15 cellular contexts compared by ENCODE assay signal in genomic region chr10:95275726-95276366, GRCh38. TPM values are rescaled to one million over a fixed set of nuclear protein-coding genes. Genes with fewer than 3 reads are reported as not detected.
DNase-seq lines count a peak whose midpoint lies in the region; ATAC-seq and TF ChIP-seq lines count a peak whose summit lies in the region.
"Had no signal": no experiment of that assay in that cellular context is flagged by ENCODE, and none has a peak within 500 bp of the region (broad histone marks: within the 10 kb centered on the region; RNA-seq: fewer than 3 reads in every experiment).

No MANE protein-coding gene starts in this region.

- 0 out of 2 replicates have a peak overlapping the region, but pooled peaks have one; percentile 79 for H3K27ac Mint-ChIP-seq in WTC11
- H3K27ac Mint-ChIP-seq: activated T-helper 17 cell treated with anti-CD3 and anti-CD28 coated beads, Interleukin-2, amount 50 U/mL, for 72 hours had no signal

- H3K79me2 ChIP-seq in ACC112 (ENCODE audit: control insufficient read depth, insufficient read depth, low read length, unreplicated experiment) (peaks cover 55% of the 10 kb centered on the region), trophoblast cell (ENCODE audit: control insufficient read depth, insufficient read depth, low read length, poor library complexity) (peaks cover 10% of the 10 kb centered on the region)

- peak overlapping the region; percentile 72 for H3K4ac ChIP-seq in trophoblast cell (ENCODE audit: low read depth, low read length)

- no peak overlapping the region for H3K23ac ChIP-seq in trophoblast cell (ENCODE audit: low read length)

- H2BK5ac ChIP-seq in trophoblast cell (ENCODE audit: low read depth, low read length, poor library complexity): no peak overlapping the region

- TF ChIP-seq CTCF in WTC11 (IDR thresholded peaks at IDR 0.05) (no peak), fibroblast of pulmonary artery (IDR thresholded peaks at IDR 0.05; ENCODE audit: low read length, missing control alignments) (no peak)

- H3K4me3 ChIP-seq in ACC112 (ENCODE audit: low read depth, low read length) (0 out of 2 replicates have a peak overlapping the region, but pooled peaks have one; percentile 5), fibroblast of pulmonary artery (replicated peaks; ENCODE audit: low read depth, low read length) (no peak overlapping the region), trophoblast cell (ENCODE audit: low read depth, low read length) (no peak overlapping the region)
- H3K4me3 ChIP-seq: testis had no signal

- no peak overlapping the region for H3K4me2 ChIP-seq in trophoblast cell (ENCODE audit: low read length)
- H3K4me2 ChIP-seq: KMS-11 had no signal

- H2BK120ac ChIP-seq in trophoblast cell (ENCODE audit: insufficient read depth, low read length, poor library complexity): no peak overlapping the region

- H2AFZ ChIP-seq in ACC112 (ENCODE audit: low read length, unreplicated experiment): no peak overlapping the region
- H2AFZ ChIP-seq in trophoblast cell (ENCODE audit: insufficient read depth, low read length, poor library complexity): no peak overlapping the region

- no peak overlapping the region for H4K8ac ChIP-seq in trophoblast cell (ENCODE audit: low read depth, low read length)

- ATAC-seq in WTC11 (no peak), HG02759 (IDR thresholded peaks at IDR 0.05; ENCODE audit: unreplicated experiment) (no peak), GM21717 (IDR thresholded peaks at IDR 0.05; ENCODE audit: unreplicated experiment) (no peak), GM18502 (IDR thresholded peaks at IDR 0.05; ENCODE audit: poor library complexity, unreplicated experiment) (no peak)
- ATAC-seq: activated T-helper 17 cell treated with anti-CD3 and anti-CD28 coated beads, Interleukin-2, amount 50 U/mL, for 72 hours had no signal

- H2BK12ac ChIP-seq in trophoblast cell (ENCODE audit: low read length): no peak overlapping the region

- H4K91ac ChIP-seq in trophoblast cell (ENCODE audit: low read depth, low read length): no peak overlapping the region

- H3K9me3 Mint-ChIP-seq in WTC11: peaks cover 6% of the 10 kb centered on the region; the same call in 1 of the 2 replicates
- H3K9me3 Mint-ChIP-seq: activated T-helper 17 cell treated with anti-CD3 and anti-CD28 coated beads, Interleukin-2, amount 50 U/mL, for 72 hours had no signal

- no peak overlapping the region for H3K14ac ChIP-seq in trophoblast cell (ENCODE audit: low read length)

- H3K79me1 ChIP-seq in trophoblast cell (ENCODE audit: low read length): peaks cover 2% of the 10 kb centered on the region

- H3K36me3 ChIP-seq in ACC112 (ENCODE audit: insufficient read depth, low read length) (no peaks in the 10 kb centered on the region), trophoblast cell (ENCODE audit: control insufficient read depth in 1 of 2, insufficient read depth in 2 of 2, low read length in 2 of 2) (peaks cover 0 to 4% of the 10 kb centered on the region in 2 experiments)
- H3K36me3 ChIP-seq: neutrophil had no signal

- no peak overlapping the region for H4K12ac ChIP-seq in trophoblast cell (ENCODE audit: low read depth, low read length)

- no peaks in the 10 kb centered on the region for H3K27me3 Mint-ChIP-seq in WTC11 (ENCODE audit: low read depth)
- H3K27me3 Mint-ChIP-seq: activated T-helper 17 cell treated with anti-CD3 and anti-CD28 coated beads, Interleukin-2, amount 50 U/mL, for 72 hours had no signal

- peaks cover 7% of the 10 kb centered on the region for H3K36me3 Mint-ChIP-seq in WTC11

- POLR2A ChIA-PET in WTC11 (lab: Charles Lee): interaction anchor here (0.7 kb wide), 1 partner anchor 19 kb away, joined by 3 read pairs; no protein-coding TSS in a partner anchor

- H2AK5ac ChIP-seq in trophoblast cell (ENCODE audit: low read length): no peak overlapping the region

- CTCF ChIA-PET in WTC11 (lab: Charles Lee): interaction anchor here (0.7 to 2.0 kb wide), 4 partner anchors 28 to 88 kb away, joined by 3 to 8 read pairs (median 3); no protein-coding TSS in a partner anchor

- H3K27ac ChIP-seq in ACC112 (ENCODE audit: low read depth, low read length): peak overlapping the region; percentile 87
- H3K27ac ChIP-seq in trophoblast cell (ENCODE audit: low read depth, low read length): no peak overlapping the region
- H3K27ac ChIP-seq: KMS-11, neutrophil, testis had no signal

- no CpG with 5 or more reads among the region's 1 CpG for WGBS in trophoblast cell (ENCODE audit: extremely low coverage, insufficient coverage, insufficient read length)

- no peak overlapping the region for H3K4me3 Mint-ChIP-seq in WTC11
- H3K4me3 Mint-ChIP-seq: activated T-helper 17 cell treated with anti-CD3 and anti-CD28 coated beads, Interleukin-2, amount 50 U/mL, for 72 hours had no signal

- H3K27me3 ChIP-seq in ACC112 (ENCODE audit: insufficient read depth, low read length) (no peaks in the 10 kb centered on the region), trophoblast cell (ENCODE audit: insufficient read depth, low read length) (no peaks in the 10 kb centered on the region)
- H3K27me3 ChIP-seq: neutrophil, testis had no signal

- H3K9ac ChIP-seq in trophoblast cell (ENCODE audit: low read length): no peak overlapping the region
- H3K9ac ChIP-seq: KMS-11 had no signal

- no peak for DNase-seq in WTC11 (ENCODE audit: low spot score)
- DNase-seq in fibroblast of pulmonary artery (ENCODE audit: low read depth): peak; percentile 77
- no peak for DNase-seq in trophoblast cell
- no peak for DNase-seq in activated CD4-positive, alpha-beta T cell treated with anti-CD3 and anti-CD28 coated beads for 1 hour
- DNase-seq: activated CD4-positive, CD25-positive, alpha-beta regulatory T cell; NCI-H446 treated with DMSO at 0.1 percent for 48 hours; SHP77; testis had no signal

- H3K4me1 Mint-ChIP-seq in WTC11: peaks cover 60% of the 10 kb centered on the region
- H3K4me1 Mint-ChIP-seq: activated T-helper 17 cell treated with anti-CD3 and anti-CD28 coated beads, Interleukin-2, amount 50 U/mL, for 72 hours had no signal

- H3K9me3 ChIP-seq in trophoblast cell (ENCODE audit: insufficient read depth, low read depth, low read length): no peaks in the 10 kb centered on the region
- H3K9me3 ChIP-seq: neutrophil, testis had no signal

- H3K18ac ChIP-seq in trophoblast cell (ENCODE audit: low read length): no peak overlapping the region

- H3K4me1 ChIP-seq in ACC112 (ENCODE audit: control insufficient read depth, insufficient read depth, low read length, unreplicated experiment) (peaks cover 73% of the 10 kb centered on the region), trophoblast cell (ENCODE audit: control insufficient read depth in 1 of 2, insufficient read depth in 2 of 2, low read length in 2 of 2) (peaks cover 14 to 24% of the 10 kb centered on the region in 2 experiments)
- H3K4me1 ChIP-seq: testis had no signal

TF ChIP-seq in WTC11, 78 proteins besides CTCF, POLR2A, EP300 and RAD21 (continues in another document):
- TF ChIP-seq MXD4 (CRISPR knock-in tag; IDR thresholded peaks at IDR 0.05; ENCODE audit: borderline replicate concordance) (no peak), E2F5 (CRISPR knock-in tag; IDR thresholded peaks at IDR 0.05) (no peak), HMGXB4 (CRISPR knock-in tag; IDR thresholded peaks at IDR 0.05) (no peak), PRRX2 (CRISPR knock-in tag; IDR thresholded peaks at IDR 0.05) (no peak), ZNF423 (CRISPR knock-in tag; IDR thresholded peaks at IDR 0.05) (no peak)

RNA-seq across cellular contexts. Expression of gene PDLIM1, which starts 15.0 kb away (rescaled TPM):
- total RNA-seq in WTC11 (2021): 223 to 226 TPM (median 226 TPM) in 3 replicates
- 338 and 355 TPM in 2 replicates for polyA plus RNA-seq in trophoblast cell (2013)
